In the genomic region with DNA sequence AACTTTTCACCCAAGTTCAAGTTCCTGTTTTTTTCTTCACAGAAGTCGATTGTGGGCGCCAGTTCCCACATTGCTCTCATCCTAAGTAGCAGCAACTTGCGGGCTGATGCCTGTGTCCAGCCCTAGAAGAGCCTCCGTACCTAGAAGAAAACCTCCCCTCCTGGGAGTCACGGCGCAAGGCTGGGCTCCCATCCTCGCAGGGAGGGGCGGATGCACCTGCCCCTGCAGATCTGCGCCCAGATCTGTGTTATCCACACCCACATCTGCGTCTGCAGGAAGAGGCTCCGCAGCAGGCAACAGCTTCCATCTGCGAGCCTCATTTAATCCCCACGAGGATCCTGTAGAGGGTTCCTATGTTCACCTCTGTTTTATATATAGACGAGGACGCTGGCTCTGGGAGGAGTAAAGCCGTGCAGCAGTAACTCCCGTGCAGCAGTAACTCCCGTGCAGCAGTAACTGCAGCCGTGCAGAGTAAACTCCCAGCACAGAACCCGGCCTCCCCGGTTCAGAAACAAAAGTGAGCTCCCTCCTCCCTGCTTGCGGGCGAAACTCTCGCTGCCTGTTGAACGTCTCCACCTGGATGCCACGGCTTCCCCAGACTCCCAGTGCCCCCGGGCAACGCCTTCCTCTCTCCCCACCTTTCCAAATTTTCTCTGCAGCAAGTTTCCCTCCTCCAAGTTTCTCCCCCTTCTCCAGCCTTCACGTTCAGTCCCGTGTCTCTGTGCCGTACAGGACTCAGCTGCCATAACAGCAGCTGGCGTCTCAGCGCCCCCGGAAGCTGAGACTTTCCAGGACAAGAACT, we compare ENCODE assay signal across 8 cellular contexts. TPM values are rescaled to one million over a fixed set of nuclear protein-coding genes. Genes with fewer than 3 reads are reported as not detected.
DNase-seq lines count a peak whose midpoint lies in the region; ATAC-seq and TF ChIP-seq lines count a peak whose summit lies in the region.

No MANE protein-coding gene starts in this region.

- H3K9me2 ChIP-seq in PC-3 (replicated peaks; ENCODE audit: low read length), result no peaks in the 10 kb centered on the region

- CTCF ChIA-PET in PC-3 (lab: Charles Lee), result no interaction called here

- H4K20me1 ChIP-seq in PC-3 (ENCODE audit: low read length), result no peaks in the 10 kb centered on the region

- H3K36me3 ChIP-seq in PC-3 (ENCODE audit: low read depth, low read length) (no peaks in the 10 kb centered on the region), urinary bladder (ENCODE audit: insufficient read depth) (no peaks in the 10 kb centered on the region)

- H3K27me3 ChIP-seq in PC-3 (ENCODE audit: low read length), result peaks cover 59% of the 10 kb centered on the region

- WGBS in urinary bladder, result 4% methylated on average over 34 of the region's 34 CpGs

- H3K4me2 ChIP-seq in PC-3 (ENCODE audit: low read length), result peak overlapping the region; percentile 61

- no peak for DNase-seq in PC-3
- peak in 1 of 2 donors; percentile 16 for DNase-seq in activated naive CD4-positive, alpha-beta T cell treated with anti-CD3 and anti-CD28 coated beads, Interleukin-2, amount 50 U/mL, for 72 hours (ENCODE audit: low spot score in 2 of 2)
- no peak for DNase-seq in mesothelial cell of epicardium (ENCODE audit: low spot score in 2 of 2, unreplicated experiment in 2 of 2)
- no peak for DNase-seq in NCI-H2107 (lab: John Stamatoyannopoulos, UW)

- POLR2A ChIA-PET in PC-3 (lab: Charles Lee; ENCODE audit: unreplicated experiment), result no interaction called here

- H3K27ac ChIP-seq in PC-3 (ENCODE audit: low read length) (no peak overlapping the region), urinary bladder (ENCODE audit: low read depth) (no peak overlapping the region)

- H2AFZ ChIP-seq in PC-3 (ENCODE audit: low read length), result 0 out of 2 replicates have a peak overlapping the region, but pooled peaks have one; percentile 11

- H3K4me1 Mint-ChIP-seq in mesothelial cell of epicardium, result peaks cover 1% of the 10 kb centered on the region

- TF ChIP-seq CTCF in PC-3 (conservative IDR thresholded peaks at IDR 0.05; ENCODE audit: low read depth, low read length) (no peak), mesothelial cell of epicardium (IDR thresholded peaks at IDR 0.05; ENCODE audit: unreplicated experiment) (no peak)

- H3K4me3 ChIP-seq in PC-3 (ENCODE audit: low read length) (peak overlapping the region; percentile 35; the same call in 1 of the 2 replicates), urinary bladder (ENCODE audit: low read depth, low read length) (peak overlapping the region; percentile 10)

- no peaks in the 10 kb centered on the region for H3K9me3 ChIP-seq in PC-3 (ENCODE audit: low read length)

- H3K36me3 Mint-ChIP-seq in activated naive CD4-positive, alpha-beta T cell treated with anti-CD3 and anti-CD28 coated beads, Interleukin-2, amount 50 U/mL, for 72 hours, result no peaks in the 10 kb centered on the region
- H3K36me3 Mint-ChIP-seq in mesothelial cell of epicardium, result no peaks in the 10 kb centered on the region

- no peak overlapping the region for H3K9ac ChIP-seq in PC-3 (ENCODE audit: low read length)

- peaks cover 60% of the 10 kb centered on the region for H3K27me3 Mint-ChIP-seq in mesothelial cell of epicardium (ENCODE audit: low read depth)

- ATAC-seq in GM18502 (IDR thresholded peaks at IDR 0.05; ENCODE audit: poor library complexity, unreplicated experiment), result peak; percentile 43
- ATAC-seq in PC-3, result no peak; the same call in 1 of the 2 replicates
- peak; percentile 56 to 62 for ATAC-seq in activated naive CD4-positive, alpha-beta T cell treated with anti-CD3 and anti-CD28 coated beads, Interleukin-2, amount 50 U/mL, for 72 hours
- ATAC-seq in HG02870 (IDR thresholded peaks at IDR 0.05; ENCODE audit: unreplicated experiment), result no peak
- no peak for ATAC-seq in HG02623 (IDR thresholded peaks at IDR 0.05; ENCODE audit: unreplicated experiment)

- H3K9me3 Mint-ChIP-seq in activated naive CD4-positive, alpha-beta T cell treated with anti-CD3 and anti-CD28 coated beads, Interleukin-2, amount 50 U/mL, for 72 hours, result no peaks in the 10 kb centered on the region
- H3K9me3 Mint-ChIP-seq in mesothelial cell of epicardium, result no peaks in the 10 kb centered on the region

- H3K4me1 ChIP-seq in PC-3 (ENCODE audit: insufficient read depth, low read length), result peaks cover 3% of the 10 kb centered on the region; the same call in 1 of the 2 replicates
- no peaks in the 10 kb centered on the region for H3K4me1 ChIP-seq in urinary bladder (ENCODE audit: insufficient read depth)

- H3K4me3 Mint-ChIP-seq in mesothelial cell of epicardium, result peak overlapping the region; percentile 4

- intact Hi-C loops in PC-3 (cut with micrococcal nuclease), result no loop called here

- H3K27ac Mint-ChIP-seq in activated naive CD4-positive, alpha-beta T cell treated with anti-CD3 and anti-CD28 coated beads, Interleukin-2, amount 50 U/mL, for 72 hours, result peak overlapping the region in 1 of 2 donors; percentile 8
- no peak overlapping the region for H3K27ac Mint-ChIP-seq in mesothelial cell of epicardium

- no peaks in the 10 kb centered on the region for H3K79me2 ChIP-seq in PC-3 (ENCODE audit: low read length)

- H3F3A ChIP-seq in PC-3 (ENCODE audit: low read length, unreplicated experiment), result no peaks in the 10 kb centered on the region

- BruUV-seq in PC-3 (replicated peaks; lab: Mats Ljungman, UMichigan), result no TSS peak

RNA-seq across cellular contexts. Expression of a gene that starts 23.5 kb away (rescaled TPM):
- total RNA-seq in PC-3 (2014; rRNA removed) (not detected in 2 replicates), mesothelial cell of epicardium (0.53 to 0.92 TPM (median 0.75 TPM) in 3 replicates), urinary bladder (11.8 TPM)
- total RNA-seq in activated naive CD4-positive, alpha-beta T cell treated with anti-CD3 and anti-CD28 coated beads, Interleukin-2, amount 50 U/mL, for 72 hours, result 1 to 10 TPM; 2.9 to 9.9 TPM
- polyA plus RNA-seq in urinary bladder, result 21.3 TPM

RNA-seq across cellular contexts. Expression of a gene that starts 27.1 kb away (rescaled TPM):
- total RNA-seq in PC-3 (2014; rRNA removed) (1.1 and 3.7 TPM in 2 replicates), mesothelial cell of epicardium (4.2 to 6.0 TPM (median 5.2 TPM) in 3 replicates), urinary bladder (3.6 TPM)
- total RNA-seq in activated naive CD4-positive, alpha-beta T cell treated with anti-CD3 and anti-CD28 coated beads, Interleukin-2, amount 50 U/mL, for 72 hours, result under 1 TPM in 1 of 2 donors, not detected in 1; 0.37 TPM
- polyA plus RNA-seq in urinary bladder, result 3.7 TPM

RNA-seq across cellular contexts. Expression of a gene that starts 49.2 kb away (rescaled TPM):
- total RNA-seq in PC-3 (2014; rRNA removed) (not detected in 2 replicates), mesothelial cell of epicardium (not detected in 3 replicates), urinary bladder (not detected)
- total RNA-seq in activated naive CD4-positive, alpha-beta T cell treated with anti-CD3 and anti-CD28 coated beads, Interleukin-2, amount 50 U/mL, for 72 hours, result not detected
- polyA plus RNA-seq in urinary bladder, result not detected

Comparison
In these comparisons a context has a peak if more than half of its experiments do, and no peak if none do; other contexts are left out.
1. ATAC-seq: peak in GM18502 (single experiment) and activated naive CD4-positive, alpha-beta T cell treated with anti-CD3 and anti-CD28 coated beads, Interleukin-2, amount 50 U/mL, for 72 hours (2 of 2); none in PC-3 (single experiment), HG02870 (single experiment) and HG02623 (single experiment).